ENCODE assay signal across 16 cellular contexts in the genomic region with DNA sequence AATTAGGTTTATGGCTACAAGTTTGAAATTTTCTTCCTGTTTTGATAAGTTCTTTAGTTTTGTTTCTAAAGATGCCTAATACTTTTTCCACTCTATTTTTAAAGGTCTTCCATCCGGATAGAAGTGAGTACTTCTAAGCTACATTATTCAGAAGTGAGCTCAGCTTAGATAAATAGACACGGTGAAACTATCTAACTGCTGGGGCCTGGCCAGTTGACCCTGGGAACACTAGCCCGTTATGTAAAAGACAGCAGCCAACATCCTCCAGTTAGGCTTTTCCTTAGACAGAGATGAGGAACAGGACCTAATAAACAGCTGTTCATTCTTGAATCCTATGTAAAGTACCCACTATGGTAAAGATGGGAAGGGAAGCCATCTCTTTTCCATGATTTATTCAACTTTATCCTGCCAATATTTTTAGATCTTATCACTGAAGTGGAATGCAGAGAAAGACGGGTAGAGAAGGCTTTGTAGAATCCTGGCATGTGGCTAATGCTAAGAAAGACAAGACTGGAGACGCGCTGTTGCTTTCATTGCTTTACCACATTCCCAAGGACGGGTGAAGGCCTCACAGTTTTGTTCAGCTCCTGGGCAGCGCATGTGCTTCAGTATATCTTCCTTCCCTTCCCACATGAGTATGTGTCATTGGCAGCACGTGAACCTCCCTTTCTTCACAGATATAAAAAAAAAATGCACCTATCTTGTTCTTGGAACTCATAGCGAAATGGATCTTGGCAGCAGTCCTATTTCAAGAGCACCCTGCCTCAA.
DNase-seq lines count a peak whose midpoint lies in the region; ATAC-seq and TF ChIP-seq lines count a peak whose summit lies in the region.
"Had no signal": no experiment of that assay in that cellular context is flagged by ENCODE, and none has a peak within 500 bp of the region (broad histone marks: within the 10 kb centered on the region; RNA-seq: fewer than 3 reads in every experiment).

No MANE protein-coding gene starts in this region.

- no peaks in the 10 kb centered on the region for H3K9me3 ChIP-seq in heart right ventricle

- H3K27ac Mint-ChIP-seq in brain, result peak overlapping the region in 3 of 5 experiments; percentile 7 to 65 (median 27)
- H3K27ac Mint-ChIP-seq: activated CD4-positive, alpha-beta memory T cell treated with anti-CD3 and anti-CD28 coated beads for 36 hours; neural progenitor cell had no signal

- WGBS in heart right ventricle, 2 donors, result 50 to 53% methylated on average over 10 of the region's 10 CpGs

- no peaks in the 10 kb centered on the region for H3K36me3 ChIP-seq in heart right ventricle
- H3K36me3 ChIP-seq: neural progenitor cell had no signal

- no peaks in the 10 kb centered on the region for H3K27me3 Mint-ChIP-seq in brain
- H3K27me3 Mint-ChIP-seq: activated CD4-positive, alpha-beta memory T cell treated with anti-CD3 and anti-CD28 coated beads for 36 hours; central memory CD8-positive, alpha-beta T cell had no signal

- H3K27ac ChIP-seq in heart right ventricle, result peak overlapping the region in 9 of 10 donors; percentile 23 to 84 (median 66)
- H3K27ac ChIP-seq: GM23248, neural progenitor cell had no signal

- ATAC-seq in heart right ventricle, result peak in 7 of 8 donors; percentile 66 to 94 (median 86)
- ATAC-seq in HG03175 (IDR thresholded peaks at IDR 0.05; ENCODE audit: unreplicated experiment), result no peak

- no peak for TF ChIP-seq CTCF in brain (conservative IDR thresholded peaks at IDR 0.05)
- no peak for TF ChIP-seq CTCF in heart right ventricle (IDR thresholded peaks at IDR 0.05)

- H3K27me3 ChIP-seq in heart right ventricle, result no peaks in the 10 kb centered on the region
- H3K27me3 ChIP-seq: neural progenitor cell had no signal

- H3K4me3 ChIP-seq in heart right ventricle, result no peak overlapping the region
- H3K4me3 ChIP-seq: GM23248, neural progenitor cell had no signal

- no peaks in the 10 kb centered on the region for H3K9me3 Mint-ChIP-seq in brain
- H3K9me3 Mint-ChIP-seq: activated CD4-positive, alpha-beta memory T cell treated with anti-CD3 and anti-CD28 coated beads for 36 hours; central memory CD8-positive, alpha-beta T cell; neural progenitor cell had no signal

- peaks cover 56% of the 10 kb centered on the region for H3K4me1 Mint-ChIP-seq in brain
- H3K4me1 Mint-ChIP-seq: central memory CD8-positive, alpha-beta T cell; neural progenitor cell had no signal

- intact Hi-C loops in heart right ventricle (cut with DNase I) (no loop called here), head of caudate nucleus (cut with DNase I) (no loop called here)

- H3K4me1 ChIP-seq in heart right ventricle, result peaks cover 0 to 70% (median 46%) of the 10 kb centered on the region in 9 donors

- H3K36me3 Mint-ChIP-seq in brain, result no peaks in the 10 kb centered on the region
- H3K36me3 Mint-ChIP-seq: activated CD4-positive, alpha-beta memory T cell treated with anti-CD3 and anti-CD28 coated beads for 36 hours; neural progenitor cell had no signal

- H3K4me3 Mint-ChIP-seq in brain, result no peak overlapping the region
- H3K4me3 Mint-ChIP-seq: activated CD4-positive, alpha-beta memory T cell treated with anti-CD3 and anti-CD28 coated beads for 36 hours; central memory CD8-positive, alpha-beta T cell; neural progenitor cell had no signal

- DNase-seq in EL (peak; percentile 69), heart right ventricle (peak in 1 of 2 donors; percentile 42), pons (ENCODE audit: low spot score) (peak; percentile 2), retina (no peak), head of caudate nucleus (no peak), NCI-H82 treated with DMSO at 0.1 percent for 48 hours (lab: John Stamatoyannopoulos, UW; ENCODE audit: unreplicated experiment) (no peak)
- DNase-seq: activated CD4-positive, alpha-beta memory T cell treated with anti-CD3 and anti-CD28 coated beads for 36 hours; activated gamma-delta T cell; DMS53; GM23248; NCI-H526; RPMI8226 had no signal

Comparison
In these comparisons a context has a peak if more than half of its experiments do, and no peak if none do; other contexts are left out.
1. DNase-seq: peak in EL (single experiment) and pons (single experiment); none in retina (single experiment), head of caudate nucleus (0 of 42) and NCI-H82 treated with DMSO at 0.1 percent for 48 hours (single experiment).